In genomic region chr3:182629521-182629920, GRCh38 we compare ENCODE assay signal across 15 cellular contexts.
DNase-seq lines count a peak whose midpoint lies in the region; ATAC-seq and TF ChIP-seq lines count a peak whose summit lies in the region.
"Had no signal": no experiment of that assay in that cellular context is flagged by ENCODE, and none has a peak within 500 bp of the region (broad histone marks: within the 10 kb centered on the region; RNA-seq: fewer than 3 reads in every experiment).

No MANE protein-coding gene starts in this region.

- H3K36me3 ChIP-seq in mammary epithelial cell (ENCODE audit: insufficient read depth, low read length), result no peaks in the 10 kb centered on the region
- no peaks in the 10 kb centered on the region for H3K36me3 ChIP-seq in transverse colon
- H3K36me3 ChIP-seq in effector memory CD4-positive, alpha-beta T cell (ENCODE audit: control insufficient read depth, insufficient read depth, low read length), result no peaks in the 10 kb centered on the region

- dilution Hi-C loops in mammary epithelial cell (cut with HindIII; ENCODE audit: low sequenced_read_pairs), result no loop called here

- TF ChIP-seq EP300 in transverse colon (IDR thresholded peaks at IDR 0.05; ENCODE audit: low read depth), result no peak

- H3K4me1 ChIP-seq in mammary epithelial cell (ENCODE audit: insufficient read depth, low read length), result peaks cover 34% of the 10 kb centered on the region
- H3K4me1 ChIP-seq in transverse colon, result peaks cover 0 to 13% (median 8%) of the 10 kb centered on the region in 4 donors
- no peaks in the 10 kb centered on the region for H3K4me1 ChIP-seq in effector memory CD4-positive, alpha-beta T cell (ENCODE audit: control insufficient read depth, insufficient read depth, low read length, poor library complexity, severe bottlenecking)

- H4K20me1 ChIP-seq in mammary epithelial cell (ENCODE audit: insufficient read depth, low read length), result no peaks in the 10 kb centered on the region

- no peak overlapping the region for H3K9ac ChIP-seq in mammary epithelial cell (ENCODE audit: insufficient read depth, low read length)

- H3K4me2 ChIP-seq in mammary epithelial cell (ENCODE audit: insufficient read depth, low read depth, low read length), result peak overlapping the region; percentile 43

- WGBS in mammary epithelial cell (ENCODE audit: low coverage, missing lambda C conversion rate), result 0% methylated on average over 1 of the region's 1 CpG
- 20 to 87% methylated on average over 1 of the region's 1 CpG for WGBS in transverse colon (ENCODE audit: low coverage in 1 of 2), 2 donors

- TF ChIP-seq POLR2A in transverse colon (IDR thresholded peaks at IDR 0.05), result no peak

- H3K4me3 ChIP-seq in mammary epithelial cell (replicated peaks in 1 of 3; ENCODE audit: insufficient read depth in 1 of 3, low read depth in 2 of 3, low read length in 3 of 3) (no peak overlapping the region), transverse colon (no peak overlapping the region)
- no peak overlapping the region for H3K4me3 ChIP-seq in effector memory CD4-positive, alpha-beta T cell (ENCODE audit: insufficient read depth, low read depth, low read length, poor library complexity, severe bottlenecking)

- ATAC-seq in esophagus mucosa, result peak; percentile 40

- intact Hi-C loops in mammary epithelial cell (cut with micrococcal nuclease) (loop anchor here (2.0 kb wide), 1 partner anchor 39 kb away; no protein-coding TSS in a partner anchor), transverse colon (cut with DNase I; ENCODE audit: low total_unique reads) (no loop called here)

- no peaks in the 10 kb centered on the region for H3K79me2 ChIP-seq in mammary epithelial cell (ENCODE audit: insufficient read depth, low read length)

- peak overlapping the region; percentile 52 for H3K27ac ChIP-seq in mammary epithelial cell (ENCODE audit: insufficient read depth, low read depth, low read length)
- no peak overlapping the region for H3K27ac ChIP-seq in transverse colon
- H3K27ac ChIP-seq in effector memory CD4-positive, alpha-beta T cell (ENCODE audit: insufficient read depth, low read length, poor library complexity, severe bottlenecking), result no peak overlapping the region

- H3K9me3 ChIP-seq in mammary epithelial cell (replicated peaks; ENCODE audit: insufficient read depth, low read length), result no peaks in the 10 kb centered on the region
- H3K9me3 ChIP-seq in transverse colon, result peaks cover 0 to 3% of the 10 kb centered on the region in 2 donors
- H3K9me3 ChIP-seq in effector memory CD4-positive, alpha-beta T cell (ENCODE audit: control insufficient read depth, low read length), result no peaks in the 10 kb centered on the region

- TF ChIP-seq CTCF in mammary epithelial cell (conservative IDR thresholded peaks at IDR 0.05 in 1 of 2, IDR thresholded peaks at IDR 0.05 in 1 of 2; ENCODE audit: extremely low read depth in 1 of 2, insufficient read depth in 1 of 2, low read depth in 1 of 2, low read length in 2 of 2) (peak in 1 of 2 donors; percentile 5), transverse colon (IDR thresholded peaks at IDR 0.05) (no peak)

- CTCF ChIA-PET in mammary epithelial cell (lab: Charles Lee; ENCODE audit: low non-redundant PET), result interaction anchor here (0.6 kb wide), 1 partner anchor 326 kb away, joined by 5 read pairs; no protein-coding TSS in a partner anchor

- H2AFZ ChIP-seq in mammary epithelial cell (ENCODE audit: low read depth, low read length), result peak overlapping the region; percentile 18

- H3K27me3 ChIP-seq in mammary epithelial cell (ENCODE audit: insufficient read depth, low read length) (no peaks in the 10 kb centered on the region), transverse colon (no peaks in the 10 kb centered on the region)
- H3K27me3 ChIP-seq in effector memory CD4-positive, alpha-beta T cell (replicated peaks; ENCODE audit: control insufficient read depth, insufficient read depth, low read length, poor library complexity, severe bottlenecking), result no peaks in the 10 kb centered on the region

- DNase-seq in HT1080 (ENCODE audit: low read depth) (peak; percentile 66), mammary epithelial cell (peak; percentile 85), DMS 273 treated with DMSO at 0.1 percent for 48 hours (lab: John Stamatoyannopoulos, UW) (no peak), transverse colon (no peak)
- DNase-seq in activated effector memory CD4-positive, alpha-beta T cell treated with anti-CD3 and anti-CD28 coated beads, Interleukin-2, amount 50 U/mL, for 16 hours, result no peak
- DNase-seq in effector memory CD4-positive, alpha-beta T cell, result no peak
- DNase-seq: C1 segment of cervical spinal cord; Calu3; CD4-positive, alpha-beta T cell; DMS79; EL; HCEC 1CT; HFFc6; IMR-90 had no signal

- no TSS peak for BruUV-seq in mammary epithelial cell (replicated peaks; lab: Mats Ljungman, UMichigan)

- in situ Hi-C loops in mammary epithelial cell (cut with MboI; ENCODE audit: low sequenced_read_pairs in 2 of 2) (no loop called here), transverse colon (cut with MboI; ENCODE audit: low pct_ligation_motif_present in 1 of 4, low pct_unique_long_range_greater_than_20kb in 1 of 4, low sequenced_read_pairs in 3 of 4) (no loop called here)

Comparison
In these comparisons a context has a peak if more than half of its experiments do, and no peak if none do; other contexts are left out.
1. DNase-seq: peak in HT1080 (single experiment) and mammary epithelial cell (single experiment); none in DMS 273 treated with DMSO at 0.1 percent for 48 hours (single experiment), transverse colon (single experiment), activated effector memory CD4-positive, alpha-beta T cell treated with anti-CD3 and anti-CD28 coated beads, Interleukin-2, amount 50 U/mL, for 16 hours (single experiment) and effector memory CD4-positive, alpha-beta T cell (0 of 3).